1 cellular context compared by ENCODE assay signal in the genomic region with DNA sequence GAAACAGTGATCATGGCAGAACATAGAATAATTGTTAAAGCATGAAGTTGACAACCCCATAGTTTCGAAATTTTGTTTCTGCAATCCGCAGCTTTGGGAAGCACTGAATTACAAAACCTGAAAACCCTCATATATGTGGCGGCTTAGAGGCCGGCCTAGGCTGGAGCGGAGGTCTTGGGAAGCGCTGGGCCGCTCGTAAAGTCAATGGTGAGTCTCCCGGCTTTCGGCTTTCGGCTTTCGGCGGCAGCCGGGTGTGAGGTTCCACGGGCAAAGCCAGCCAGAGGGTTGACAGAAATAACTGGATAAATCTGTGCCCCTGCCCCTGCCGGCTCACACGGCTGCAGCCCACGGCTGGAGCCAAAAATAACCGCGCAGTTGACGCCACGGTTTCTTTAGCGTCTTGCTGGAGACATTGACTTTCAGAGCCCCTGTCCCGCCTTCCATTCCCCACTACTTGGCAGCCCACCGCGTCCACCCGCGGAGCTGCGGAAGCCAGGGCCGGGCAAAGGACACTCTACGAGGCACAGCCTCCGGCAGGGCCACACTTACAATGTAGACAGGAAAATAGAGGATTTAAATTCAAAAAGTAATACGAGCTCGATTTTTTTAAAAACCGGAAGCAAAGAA.
A peak's percentile ranks its signal among the peaks of the same experiment; 100 is the strongest.
TF ChIP-seq lines count a peak whose summit lies in the region.

No MANE protein-coding gene starts in this region.

TF ChIP-seq in H1, 55 proteins besides CTCF, POLR2A, EP300 and RAD21 (continued from another document):
- TF ChIP-seq, protein P1, sequence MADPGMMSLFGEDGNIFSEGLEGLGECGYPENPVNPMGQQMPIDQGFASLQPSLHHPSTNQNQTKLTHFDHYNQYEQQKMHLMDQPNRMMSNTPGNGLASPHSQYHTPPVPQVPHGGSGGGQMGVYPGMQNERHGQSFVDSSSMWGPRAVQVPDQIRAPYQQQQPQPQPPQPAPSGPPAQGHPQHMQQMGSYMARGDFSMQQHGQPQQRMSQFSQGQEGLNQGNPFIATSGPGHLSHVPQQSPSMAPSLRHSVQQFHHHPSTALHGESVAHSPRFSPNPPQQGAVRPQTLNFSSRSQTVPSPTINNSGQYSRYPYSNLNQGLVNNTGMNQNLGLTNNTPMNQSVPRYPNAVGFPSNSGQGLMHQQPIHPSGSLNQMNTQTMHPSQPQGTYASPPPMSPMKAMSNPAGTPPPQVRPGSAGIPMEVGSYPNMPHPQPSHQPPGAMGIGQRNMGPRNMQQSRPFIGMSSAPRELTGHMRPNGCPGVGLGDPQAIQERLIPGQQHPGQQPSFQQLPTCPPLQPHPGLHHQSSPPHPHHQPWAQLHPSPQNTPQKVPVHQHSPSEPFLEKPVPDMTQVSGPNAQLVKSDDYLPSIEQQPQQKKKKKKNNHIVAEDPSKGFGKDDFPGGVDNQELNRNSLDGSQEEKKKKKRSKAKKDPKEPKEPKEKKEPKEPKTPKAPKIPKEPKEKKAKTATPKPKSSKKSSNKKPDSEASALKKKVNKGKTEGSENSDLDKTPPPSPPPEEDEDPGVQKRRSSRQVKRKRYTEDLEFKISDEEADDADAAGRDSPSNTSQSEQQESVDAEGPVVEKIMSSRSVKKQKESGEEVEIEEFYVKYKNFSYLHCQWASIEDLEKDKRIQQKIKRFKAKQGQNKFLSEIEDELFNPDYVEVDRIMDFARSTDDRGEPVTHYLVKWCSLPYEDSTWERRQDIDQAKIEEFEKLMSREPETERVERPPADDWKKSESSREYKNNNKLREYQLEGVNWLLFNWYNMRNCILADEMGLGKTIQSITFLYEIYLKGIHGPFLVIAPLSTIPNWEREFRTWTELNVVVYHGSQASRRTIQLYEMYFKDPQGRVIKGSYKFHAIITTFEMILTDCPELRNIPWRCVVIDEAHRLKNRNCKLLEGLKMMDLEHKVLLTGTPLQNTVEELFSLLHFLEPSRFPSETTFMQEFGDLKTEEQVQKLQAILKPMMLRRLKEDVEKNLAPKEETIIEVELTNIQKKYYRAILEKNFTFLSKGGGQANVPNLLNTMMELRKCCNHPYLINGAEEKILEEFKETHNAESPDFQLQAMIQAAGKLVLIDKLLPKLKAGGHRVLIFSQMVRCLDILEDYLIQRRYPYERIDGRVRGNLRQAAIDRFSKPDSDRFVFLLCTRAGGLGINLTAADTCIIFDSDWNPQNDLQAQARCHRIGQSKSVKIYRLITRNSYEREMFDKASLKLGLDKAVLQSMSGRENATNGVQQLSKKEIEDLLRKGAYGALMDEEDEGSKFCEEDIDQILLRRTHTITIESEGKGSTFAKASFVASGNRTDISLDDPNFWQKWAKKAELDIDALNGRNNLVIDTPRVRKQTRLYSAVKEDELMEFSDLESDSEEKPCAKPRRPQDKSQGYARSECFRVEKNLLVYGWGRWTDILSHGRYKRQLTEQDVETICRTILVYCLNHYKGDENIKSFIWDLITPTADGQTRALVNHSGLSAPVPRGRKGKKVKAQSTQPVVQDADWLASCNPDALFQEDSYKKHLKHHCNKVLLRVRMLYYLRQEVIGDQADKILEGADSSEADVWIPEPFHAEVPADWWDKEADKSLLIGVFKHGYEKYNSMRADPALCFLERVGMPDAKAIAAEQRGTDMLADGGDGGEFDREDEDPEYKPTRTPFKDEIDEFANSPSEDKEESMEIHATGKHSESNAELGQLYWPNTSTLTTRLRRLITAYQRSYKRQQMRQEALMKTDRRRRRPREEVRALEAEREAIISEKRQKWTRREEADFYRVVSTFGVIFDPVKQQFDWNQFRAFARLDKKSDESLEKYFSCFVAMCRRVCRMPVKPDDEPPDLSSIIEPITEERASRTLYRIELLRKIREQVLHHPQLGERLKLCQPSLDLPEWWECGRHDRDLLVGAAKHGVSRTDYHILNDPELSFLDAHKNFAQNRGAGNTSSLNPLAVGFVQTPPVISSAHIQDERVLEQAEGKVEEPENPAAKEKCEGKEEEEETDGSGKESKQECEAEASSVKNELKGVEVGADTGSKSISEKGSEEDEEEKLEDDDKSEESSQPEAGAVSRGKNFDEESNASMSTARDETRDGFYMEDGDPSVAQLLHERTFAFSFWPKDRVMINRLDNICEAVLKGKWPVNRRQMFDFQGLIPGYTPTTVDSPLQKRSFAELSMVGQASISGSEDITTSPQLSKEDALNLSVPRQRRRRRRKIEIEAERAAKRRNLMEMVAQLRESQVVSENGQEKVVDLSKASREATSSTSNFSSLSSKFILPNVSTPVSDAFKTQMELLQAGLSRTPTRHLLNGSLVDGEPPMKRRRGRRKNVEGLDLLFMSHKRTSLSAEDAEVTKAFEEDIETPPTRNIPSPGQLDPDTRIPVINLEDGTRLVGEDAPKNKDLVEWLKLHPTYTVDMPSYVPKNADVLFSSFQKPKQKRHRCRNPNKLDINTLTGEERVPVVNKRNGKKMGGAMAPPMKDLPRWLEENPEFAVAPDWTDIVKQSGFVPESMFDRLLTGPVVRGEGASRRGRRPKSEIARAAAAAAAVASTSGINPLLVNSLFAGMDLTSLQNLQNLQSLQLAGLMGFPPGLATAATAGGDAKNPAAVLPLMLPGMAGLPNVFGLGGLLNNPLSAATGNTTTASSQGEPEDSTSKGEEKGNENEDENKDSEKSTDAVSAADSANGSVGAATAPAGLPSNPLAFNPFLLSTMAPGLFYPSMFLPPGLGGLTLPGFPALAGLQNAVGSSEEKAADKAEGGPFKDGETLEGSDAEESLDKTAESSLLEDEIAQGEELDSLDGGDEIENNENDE (IDR thresholded peaks at IDR 0.05; ENCODE audit: insufficient replicate concordance, low read length): no peak
- TF ChIP-seq RNF2 (IDR thresholded peaks at IDR 0.05; ENCODE audit: borderline replicate concordance, low read depth, low read length, missing control alignments, poor library complexity, severe bottlenecking) (peak; percentile 99), SUZ12 (IDR thresholded peaks at IDR 0.05; ENCODE audit: low read length) (peak; percentile 100)
